ENCODE assay signal across 13 cellular contexts in genomic region chr7:65239324-65239706, GRCh38.
DNase-seq lines count a peak whose midpoint lies in the region; ATAC-seq, FAIRE-seq and TF ChIP-seq lines count a peak whose summit lies in the region.
"Had no signal": no experiment of that assay in that cellular context is flagged by ENCODE, and none has a peak within 500 bp of the region (broad histone marks: within the 10 kb centered on the region; RNA-seq: fewer than 3 reads in every experiment).

No MANE protein-coding gene starts in this region.

- CTCF ChIA-PET in A549 (lab: Yijun Ruan, JAX), result interaction anchor here (2.1 kb wide), 1 partner anchor 68 kb away, joined by 5 read pairs; no protein-coding TSS in a partner anchor

- TF ChIP-seq RAD21 in A549 (conservative IDR thresholded peaks at IDR 0.05 in 1 of 2, IDR thresholded peaks at IDR 0.05 in 1 of 2), result no peak

- H3K4me1 ChIP-seq in A549, result no peaks in the 10 kb centered on the region

- TF ChIP-seq EP300 in A549 (IDR thresholded peaks at IDR 0.05), result no peak

- H3K4me3 Mint-ChIP-seq in osteocyte (ENCODE audit: unreplicated experiment), result peak overlapping the region; percentile 62

- no peaks in the 10 kb centered on the region for H3K27me3 ChIP-seq in MG63

- TF ChIP-seq CTCF in A549 (IDR thresholded peaks at IDR 0.05) (no peak), epithelial cell of proximal tubule (conservative IDR thresholded peaks at IDR 0.05; ENCODE audit: low read depth, low read length) (no peak), osteocyte (IDR thresholded peaks at IDR 0.05) (no peak)

- no peak overlapping the region for H3K27ac Mint-ChIP-seq in osteocyte (ENCODE audit: unreplicated experiment)
- H3K27ac Mint-ChIP-seq: CD4-positive, CD25-positive, alpha-beta regulatory T cell had no signal

- ATAC-seq in A549 (no peak; a peak in 1 of 6 replicates), GM19351 (IDR thresholded peaks at IDR 0.05; ENCODE audit: unreplicated experiment) (no peak)

- H3K9me3 ChIP-seq in A549, result no peaks in the 10 kb centered on the region
- no peaks in the 10 kb centered on the region for H3K9me3 ChIP-seq in MG63

- no peaks in the 10 kb centered on the region for H3K9me3 Mint-ChIP-seq in osteocyte (ENCODE audit: unreplicated experiment)

- H3K27ac ChIP-seq in A549, result peak overlapping the region; percentile 61 to 86; a peak in 4 of 6 replicates
- H3K27ac ChIP-seq: SK-N-MC had no signal

- H3K4me1 Mint-ChIP-seq in osteocyte (ENCODE audit: unreplicated experiment), result peaks cover 7% of the 10 kb centered on the region

- peak overlapping the region; percentile 86 for H3K4me2 ChIP-seq in A549

- no peaks in the 10 kb centered on the region for H3K36me3 ChIP-seq in MG63

- no peak for FAIRE-seq in A549 (lab: Jason Lieb, UNC)
- FAIRE-seq: GM12891 had no signal

- DNase-seq in A549 (ENCODE audit: low read depth in 1 of 2, low spot score in 1 of 2), result no peak
- no peak for DNase-seq in MG63
- DNase-seq in epithelial cell of proximal tubule (ENCODE audit: low read depth), result no peak
- DNase-seq in osteocyte (ENCODE audit: extremely low spot score, unreplicated experiment), result no peak
- no peak for DNase-seq in effector CD8-positive, alpha-beta T cell (lab: John Stamatoyannopoulos, UW)
- DNase-seq in mucosa of gallbladder (ENCODE audit: low spot score), result no peak
- DNase-seq in activated CD4-positive, alpha-beta T cell treated with anti-CD3 and anti-CD28 coated beads, Interleukin-2, amount 50 U/mL, for 4 hours, result no peak
- DNase-seq: CD4-positive, CD25-positive, alpha-beta regulatory T cell; NCI-H2107; stimulated activated CD4-positive, alpha-beta T cell treated with anti-CD3 and anti-CD28 coated beads, Interleukin-4, amount 100 ng/mL, for 4 hours had no signal

- no peaks in the 10 kb centered on the region for H3K36me3 Mint-ChIP-seq in osteocyte (ENCODE audit: unreplicated experiment)
- H3K36me3 Mint-ChIP-seq: CD4-positive, CD25-positive, alpha-beta regulatory T cell had no signal

- no peak for TF ChIP-seq POLR2A in A549 (IDR thresholded peaks at IDR 0.05; ENCODE audit: low read length)

- POLR2A ChIA-PET in A549 (lab: Yijun Ruan, JAX), result no interaction called here

- H3K4me3 ChIP-seq in A549, result peak overlapping the region; percentile 52
- H3K4me3 ChIP-seq in MG63, result peak overlapping the region; percentile 55
- peak overlapping the region; percentile 56 for H3K4me3 ChIP-seq in epithelial cell of proximal tubule (ENCODE audit: low read depth, low read length)

- 63% methylated on average over 9 of the region's 20 CpGs for WGBS in A549 (ENCODE audit: missing lambda C conversion rate)

- H3K27me3 Mint-ChIP-seq in osteocyte (ENCODE audit: unreplicated experiment), result peaks cover 3% of the 10 kb centered on the region

TF ChIP-seq in A549, 52 proteins besides CTCF, POLR2A, EP300 and RAD21:
- no peak for TF ChIP-seq PHF8 (IDR thresholded peaks at IDR 0.05; ENCODE audit: borderline replicate concordance, low read depth)
- peak; percentile 40; the same call in 1 of the 2 replicates for TF ChIP-seq MAX (IDR thresholded peaks at IDR 0.05)
